10 cellular contexts compared by ENCODE assay signal in the genomic region with DNA sequence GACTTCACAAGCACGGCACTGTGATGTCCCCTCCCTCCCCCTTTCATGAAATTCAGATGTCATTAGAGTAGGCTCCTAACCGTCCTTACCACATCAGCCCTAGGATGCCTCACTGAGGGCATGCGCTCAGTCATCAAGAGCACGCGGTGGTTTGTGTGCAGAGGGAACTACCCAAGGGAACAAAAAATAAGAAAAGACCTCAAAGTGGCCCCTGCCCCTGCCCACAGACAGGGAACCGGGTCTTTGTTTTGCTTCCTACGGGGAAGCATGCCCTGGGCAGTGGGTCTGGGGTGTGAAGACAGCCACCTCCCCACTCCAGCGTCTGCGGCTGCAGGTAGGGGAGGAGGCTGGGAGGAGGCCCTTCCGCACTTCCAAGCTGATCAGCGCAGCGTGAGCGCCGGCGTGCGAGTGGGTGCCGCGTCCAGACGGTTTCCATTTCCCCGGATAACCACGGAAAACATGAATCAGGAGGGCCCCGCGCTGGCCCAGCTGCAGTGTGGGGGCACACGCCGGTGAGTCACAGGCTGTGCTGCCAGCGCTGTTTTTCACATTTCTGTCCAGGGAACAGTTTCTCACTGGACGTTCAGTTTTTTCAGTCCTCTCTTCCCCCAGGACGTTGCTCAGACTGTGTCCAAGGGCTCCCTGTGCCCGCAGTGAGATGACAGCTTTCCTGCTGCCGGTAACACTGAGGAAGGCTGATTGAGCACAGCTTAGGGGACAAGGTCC.
DNase-seq lines count a peak whose midpoint lies in the region; ATAC-seq, FAIRE-seq and TF ChIP-seq lines count a peak whose summit lies in the region.
"Had no signal": no experiment of that assay in that cellular context is flagged by ENCODE, and none has a peak within 500 bp of the region (broad histone marks: within the 10 kb centered on the region; RNA-seq: fewer than 3 reads in every experiment).

No MANE protein-coding gene starts in this region.

- peak; percentile 59 to 75 for ATAC-seq in activated CD4-positive, CD25-positive, alpha-beta regulatory T cell treated with anti-CD3 and anti-CD28 coated beads, Interleukin-2, amount 50 U/mL, for 24 hours
- ATAC-seq in GM12878 (peak; percentile 57), GM19324 (IDR thresholded peaks at IDR 0.05; ENCODE audit: low FRiP score, unreplicated experiment) (no peak), HG03175 (IDR thresholded peaks at IDR 0.05; ENCODE audit: unreplicated experiment) (no peak)
- ATAC-seq: K562 had no signal

- H3K4me1 Mint-ChIP-seq in type B pancreatic cell (ENCODE audit: unreplicated experiment) (peaks cover 31% of the 10 kb centered on the region), progenitor cell of endocrine pancreas (ENCODE audit: low read depth) (peaks cover 2% of the 10 kb centered on the region)

- no TSS peak for BruUV-seq in GM12878 (replicated peaks; lab: Mats Ljungman, UMichigan)

- H3K27me3 ChIP-seq in GM12878 (replicated peaks in 1 of 2; ENCODE audit: control insufficient read depth in 2 of 2, insufficient read depth in 2 of 2, low read length in 1 of 2), result no peaks in the 10 kb centered on the region
- H3K27me3 ChIP-seq in ovary, result no peaks in the 10 kb centered on the region

- H3K9ac ChIP-seq in GM12878 (ENCODE audit: control insufficient read depth, insufficient read depth, low read length), result no peak overlapping the region

- FAIRE-seq in GM12878 (lab: Jason Lieb, UNC), result no peak
- FAIRE-seq: A204.1, K562 had no signal

- H3K9me3 Mint-ChIP-seq in type B pancreatic cell, result peaks cover 4% of the 10 kb centered on the region
- no peaks in the 10 kb centered on the region for H3K9me3 Mint-ChIP-seq in progenitor cell of endocrine pancreas (ENCODE audit: low read depth)

- H4K20me1 ChIP-seq in GM12878 (ENCODE audit: control insufficient read depth, insufficient read depth), result no peaks in the 10 kb centered on the region

- no peak overlapping the region for H3K27ac ChIP-seq in GM12878 (ENCODE audit: control insufficient read depth, insufficient read depth)
- peak overlapping the region; percentile 53 to 71 for H3K27ac ChIP-seq in ovary

- intact Hi-C loops in GM12878 (cut with micrococcal nuclease; ENCODE audit: unreplicated experiment) (no loop called here), ovary (cut with DNase I) (loop anchor here (5.0 to 10.0 kb wide), 6 partner anchors 61 to 589 kb away; partner anchors contain the start of gene COL6A3 (in 2 of the 4))

- SMC1A ChIA-PET in GM12878 (lab: Charles Lee; ENCODE audit: uncharacterized antibody, unreplicated experiment), result interaction anchor here (1.1 to 1.2 kb wide), 3 partner anchors 46 to 264 kb away, joined by 3 to 5 read pairs (median 3); no protein-coding TSS in a partner anchor

- H3K9me3 ChIP-seq in GM12878 (replicated peaks; ENCODE audit: control insufficient read depth, insufficient read depth, low read length) (no peaks in the 10 kb centered on the region; the same call in 2 of the 3 replicates), ovary (no peaks in the 10 kb centered on the region)

- H2AFZ ChIP-seq in GM12878 (ENCODE audit: control insufficient read depth, low read depth, low read length), result peak overlapping the region; percentile 31; the same call in 1 of the 2 replicates

- H3K27ac Mint-ChIP-seq in type B pancreatic cell (no peak overlapping the region), progenitor cell of endocrine pancreas (no peak overlapping the region)

- H3K4me2 ChIP-seq in GM12878 (ENCODE audit: control insufficient read depth, insufficient read depth), result no peak overlapping the region

- TF ChIP-seq RAD21 in GM12878 (IDR thresholded peaks at IDR 0.05; ENCODE audit: insufficient read depth, low read depth, low read length), result no peak

- H3K36me3 ChIP-seq in GM12878 (ENCODE audit: control insufficient read depth in 2 of 2, insufficient read depth in 2 of 2, low read length in 1 of 2) (no peaks in the 10 kb centered on the region), ovary (no peaks in the 10 kb centered on the region)

- TF ChIP-seq CTCF in GM12878 (IDR thresholded peaks at IDR 0.05 in 2 of 3, conservative IDR thresholded peaks at IDR 0.05 in 1 of 3; ENCODE audit: control insufficient read depth in 2 of 3, extremely low read depth in 1 of 3, insufficient read depth in 1 of 3, low read depth in 3 of 3, low read length in 3 of 3) (no peak), ovary (IDR thresholded peaks at IDR 0.05) (no peak), type B pancreatic cell (conservative IDR thresholded peaks at IDR 0.05) (no peak), progenitor cell of endocrine pancreas (IDR thresholded peaks at IDR 0.05; ENCODE audit: unreplicated experiment) (no peak)

- H3K4me3 Mint-ChIP-seq in type B pancreatic cell (peak overlapping the region; percentile 49), progenitor cell of endocrine pancreas (ENCODE audit: low read depth) (no peak overlapping the region)

- POLR2A ChIA-PET in GM12878 (lab: Charles Lee), result interaction anchor here (0.6 kb wide), 1 partner anchor 414 kb away, joined by 3 read pairs; no protein-coding TSS in a partner anchor

- DNase-seq in activated CD4-positive, CD25-positive, alpha-beta regulatory T cell treated with anti-CD3 and anti-CD28 coated beads, Interleukin-2, amount 50 U/mL, for 72 hours, result no peak
- no peak for DNase-seq in GM12878 (ENCODE audit: low read depth, low spot score)
- peak; percentile 68 to 80 (median 75) for DNase-seq in ovary
- peak; percentile 55 for DNase-seq in type B pancreatic cell (ENCODE audit: extremely low spot score, unreplicated experiment)
- DNase-seq in progenitor cell of endocrine pancreas (ENCODE audit: low spot score, unreplicated experiment), result no peak

- WGBS in GM12878 (ENCODE audit: insufficient coverage, insufficient replicate concordance, low lambda C conversion rate, missing lambda C conversion rate), result 10% methylated on average over 29 of the region's 30 CpGs
- 48 to 60% (median 51%) methylated on average over 30 of the region's 30 CpGs for WGBS in ovary, 3 donors

- TF ChIP-seq EP300 in GM12878 (IDR thresholded peaks at IDR 0.05; ENCODE audit: borderline replicate concordance in 1 of 2, control insufficient read depth in 1 of 2, low read depth in 2 of 2, low read length in 2 of 2), result no peak
- no peak for TF ChIP-seq EP300 in ovary (IDR thresholded peaks at IDR 0.05)

- H3K4me1 ChIP-seq in GM12878 (ENCODE audit: control insufficient read depth, insufficient read depth, low read length) (peaks cover 16% of the 10 kb centered on the region), ovary (ENCODE audit: insufficient read depth) (peaks cover 5% of the 10 kb centered on the region)

- H3K79me2 ChIP-seq in GM12878 (ENCODE audit: control insufficient read depth, insufficient read depth, low read length), result no peaks in the 10 kb centered on the region

- peaks cover 2% of the 10 kb centered on the region for H3K27me3 Mint-ChIP-seq in type B pancreatic cell
- peaks cover 21% of the 10 kb centered on the region for H3K27me3 Mint-ChIP-seq in progenitor cell of endocrine pancreas

- CTCF ChIA-PET in GM12878 (lab: Yijun Ruan, JAX), result interaction anchor here (0.5 to 3.7 kb wide), 4 partner anchors 9 to 319 kb away, joined by 3 to 27 read pairs (median 4); no protein-coding TSS in a partner anchor

- in situ Hi-C loops in GM12878 (cut with MboI), result loop anchor here (5.0 kb wide), 2 partner anchors 321 to 416 kb away; no protein-coding TSS in a partner anchor

- peaks cover 4% of the 10 kb centered on the region for H3K36me3 Mint-ChIP-seq in type B pancreatic cell
- no peaks in the 10 kb centered on the region for H3K36me3 Mint-ChIP-seq in progenitor cell of endocrine pancreas (ENCODE audit: insufficient read depth)

- H3K4me3 ChIP-seq in GM12878, result no peak overlapping the region
- H3K4me3 ChIP-seq in ovary, result no peak overlapping the region
- H3K4me3 ChIP-seq: K562 had no signal

- RAD21 ChIA-PET in GM12878 (lab: Charles Lee; ENCODE audit: unreplicated experiment), result interaction anchor here (1.6 to 2.7 kb wide), 2 partner anchors 46 to 416 kb away, joined by 3 to 10 read pairs; no protein-coding TSS in a partner anchor

- TF ChIP-seq POLR2A in GM12878 (IDR thresholded peaks at IDR 0.05; ENCODE audit: low read depth, low read length) (no peak), ovary (IDR thresholded peaks at IDR 0.05) (no peak)

TF ChIP-seq in GM12878, 131 proteins besides CTCF, POLR2A, EP300 and RAD21 (continues in another document):
- TF ChIP-seq ATF2 (IDR thresholded peaks at IDR 0.05; ENCODE audit: low read length), result no peak
- 0 out of 4 replicates have a peak, but pooled peaks of 1 of the 2 experiments have one; percentile 18 for TF ChIP-seq BHLHE40 (IDR thresholded peaks at IDR 0.05; ENCODE audit: borderline replicate concordance in 1 of 2, low read depth in 2 of 2, low read length in 1 of 2)

Comparison
In these comparisons a context has a peak if more than half of its experiments do, and no peak if none do; other contexts are left out.
1. ATAC-seq: peak in activated CD4-positive, CD25-positive, alpha-beta regulatory T cell treated with anti-CD3 and anti-CD28 coated beads, Interleukin-2, amount 50 U/mL, for 24 hours (2 of 2) and GM12878 (single experiment); none in GM19324 (single experiment) and HG03175 (single experiment).
2. DNase-seq: peak in ovary (5 of 5) and type B pancreatic cell (single experiment); none in activated CD4-positive, CD25-positive, alpha-beta regulatory T cell treated with anti-CD3 and anti-CD28 coated beads, Interleukin-2, amount 50 U/mL, for 72 hours (single experiment), GM12878 (single experiment) and progenitor cell of endocrine pancreas (single experiment).